In the genomic region with DNA sequence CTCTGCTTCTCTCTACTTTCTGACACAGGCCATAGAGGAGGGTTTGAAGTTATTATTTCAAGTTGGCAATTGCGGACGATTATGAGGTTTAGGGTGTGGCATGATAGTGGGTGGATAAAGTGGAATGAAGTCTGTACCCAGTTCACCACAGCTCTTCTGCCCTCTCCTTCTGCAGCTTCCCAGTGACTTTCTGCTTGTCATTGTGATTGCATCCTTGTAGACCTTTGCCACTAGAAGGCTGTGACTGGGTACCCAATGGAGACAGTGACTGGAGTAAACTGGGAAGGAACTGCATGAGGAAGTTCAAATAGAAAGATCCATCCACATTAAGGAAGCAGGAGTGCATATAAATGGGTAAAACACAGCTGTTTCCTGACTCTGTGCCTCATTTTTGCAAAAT, we compare ENCODE assay signal across 35 cellular contexts. TPM values are rescaled to one million over a fixed set of nuclear protein-coding genes. Genes with fewer than 3 reads are reported as not detected.
"Had no signal": no experiment of that assay in that cellular context is flagged by ENCODE, and none has a peak within 500 bp of the region (broad histone marks: within the 10 kb centered on the region; RNA-seq: fewer than 3 reads in every experiment).

No MANE protein-coding gene starts in this region.

- H3K36me3 ChIP-seq: neural progenitor cell, ovary, right lobe of liver, sigmoid colon, spleen, stomach, thoracic aorta, thyroid gland, tibial nerve, upper lobe of left lung, uterus had no signal

- H3K4me1 ChIP-seq: neural progenitor cell, parathyroid adenoma, psoas muscle, right lobe of liver, sigmoid colon, spleen, stomach, thyroid gland, tibial nerve, upper lobe of left lung, uterus had no signal

- ATAC-seq: naive thymus-derived CD4-positive, alpha-beta T cell; natural killer cell; psoas muscle; right cardiac atrium; right lobe of liver; stimulated activated memory B cell treated with anti-CD40 and anti-IgM and Interleukin-4, amounts not matched to agents 10 μg/mL and 1 μg/mL and 100 μg/mL, for 72 hours; stimulated activated naive CD8-positive, alpha-beta T cell treated with anti-CD3 and anti-CD28 coated beads, Interleukin-15, Interleukin-2, amounts not matched to agents 100 U/mL and 50 U/mL, for 24 hours had no signal

- DNase-seq: naive thymus-derived CD4-positive, alpha-beta T cell; natural killer cell; occipital lobe; ovary; posterior cingulate gyrus; psoas muscle; right cardiac atrium; right lobe of liver; sigmoid colon; spleen; stimulated activated CD4-positive, alpha-beta T cell treated with anti-CD3 and anti-CD28 coated beads, Interleukin-12 subunit alpha, Interleukin-12 subunit beta, amount 100 ng/mL, for 4 hours; stimulated activated CD4-positive, alpha-beta T cell treated with anti-CD3 and anti-CD28 coated beads, Interleukin-1b, Interleukin-23, amount 100 ng/mL, for 48 hours; stimulated activated CD4-positive, alpha-beta T cell treated with anti-CD3 and anti-CD28 coated beads, Interleukin-4, amount 100 ng/mL, for 1 hour; stimulated activated CD4-positive, alpha-beta T cell treated with anti-CD3 and anti-CD28 coated beads, Interleukin-4, amount 100 ng/mL, for 4 hours; stimulated activated CD8-positive, alpha-beta memory T cell treated with anti-CD3 and anti-CD28 coated beads, Interleukin-4, amount 100 ng/mL, for 48 hours; stimulated activated naive CD4-positive, alpha-beta T cell; stimulated activated naive CD8-positive, alpha-beta T cell treated with anti-CD3 and anti-CD28 coated beads, Interleukin-15, Interleukin-2, amounts not matched to agents 100 U/mL and 50 U/mL, for 24 hours; stomach; thyroid gland; trophoblast cell; upper lobe of left lung; uterus had no signal

- H3K27ac ChIP-seq: neural progenitor cell, ovary, parathyroid adenoma, psoas muscle, right lobe of liver, sigmoid colon, skin epidermis, spleen, stomach, thoracic aorta, thyroid gland, tibial nerve, upper lobe of left lung, uterus had no signal

- H3K27me3 ChIP-seq: neural progenitor cell, ovary, right lobe of liver, sigmoid colon, spleen, stomach, thyroid gland, tibial nerve, upper lobe of left lung, uterus had no signal

- H3K27ac Mint-ChIP-seq: naive thymus-derived CD4-positive, alpha-beta T cell; natural killer cell; nephron; neural progenitor cell; progenitor cell of endocrine pancreas; stimulated activated memory B cell treated with anti-CD40 and anti-IgM and Interleukin-4, amounts not matched to agents 10 μg/mL and 1 μg/mL and 100 μg/mL, for 72 hours had no signal

- H3K4me3 ChIP-seq: neural progenitor cell, ovary, psoas muscle, right lobe of liver, sigmoid colon, skin epidermis, smooth muscle cell, spleen, stomach, thoracic aorta, thyroid gland, tibial nerve, upper lobe of left lung, uterus had no signal

- H3K9me3 ChIP-seq: ovary, psoas muscle, right lobe of liver, sigmoid colon, thoracic aorta, thyroid gland, tibial nerve, upper lobe of left lung, uterus had no signal

- H3K27me3 Mint-ChIP-seq: naive thymus-derived CD4-positive, alpha-beta T cell; progenitor cell of endocrine pancreas; stimulated activated memory B cell treated with anti-CD40 and anti-IgM and Interleukin-4, amounts not matched to agents 10 μg/mL and 1 μg/mL and 100 μg/mL, for 72 hours had no signal

- H3K4me3 Mint-ChIP-seq: naive thymus-derived CD4-positive, alpha-beta T cell; natural killer cell; nephron; neural progenitor cell; stimulated activated memory B cell treated with anti-CD40 and anti-IgM and Interleukin-4, amounts not matched to agents 10 μg/mL and 1 μg/mL and 100 μg/mL, for 72 hours had no signal

- H3K4me1 Mint-ChIP-seq: naive thymus-derived CD4-positive, alpha-beta T cell; natural killer cell; nephron; neural progenitor cell; stimulated activated memory B cell treated with anti-CD40 and anti-IgM and Interleukin-4, amounts not matched to agents 10 μg/mL and 1 μg/mL and 100 μg/mL, for 72 hours had no signal

RNA-seq across cellular contexts. Expression of a gene that starts 53.5 kb away (rescaled TPM):
- total RNA-seq: naive thymus-derived CD4-positive, alpha-beta T cell; natural killer cell; occipital lobe; osteoblast; ovary; progenitor cell of endocrine pancreas; psoas muscle; right cardiac atrium; right lobe of liver; sigmoid colon; smooth muscle cell; spleen; stomach; subcutaneous adipose tissue; temporal lobe; thoracic aorta; thyroid gland; tibial nerve; upper lobe of left lung; urinary bladder; uterus had no signal
